11 cellular contexts compared by ENCODE assay signal in the genomic region with DNA sequence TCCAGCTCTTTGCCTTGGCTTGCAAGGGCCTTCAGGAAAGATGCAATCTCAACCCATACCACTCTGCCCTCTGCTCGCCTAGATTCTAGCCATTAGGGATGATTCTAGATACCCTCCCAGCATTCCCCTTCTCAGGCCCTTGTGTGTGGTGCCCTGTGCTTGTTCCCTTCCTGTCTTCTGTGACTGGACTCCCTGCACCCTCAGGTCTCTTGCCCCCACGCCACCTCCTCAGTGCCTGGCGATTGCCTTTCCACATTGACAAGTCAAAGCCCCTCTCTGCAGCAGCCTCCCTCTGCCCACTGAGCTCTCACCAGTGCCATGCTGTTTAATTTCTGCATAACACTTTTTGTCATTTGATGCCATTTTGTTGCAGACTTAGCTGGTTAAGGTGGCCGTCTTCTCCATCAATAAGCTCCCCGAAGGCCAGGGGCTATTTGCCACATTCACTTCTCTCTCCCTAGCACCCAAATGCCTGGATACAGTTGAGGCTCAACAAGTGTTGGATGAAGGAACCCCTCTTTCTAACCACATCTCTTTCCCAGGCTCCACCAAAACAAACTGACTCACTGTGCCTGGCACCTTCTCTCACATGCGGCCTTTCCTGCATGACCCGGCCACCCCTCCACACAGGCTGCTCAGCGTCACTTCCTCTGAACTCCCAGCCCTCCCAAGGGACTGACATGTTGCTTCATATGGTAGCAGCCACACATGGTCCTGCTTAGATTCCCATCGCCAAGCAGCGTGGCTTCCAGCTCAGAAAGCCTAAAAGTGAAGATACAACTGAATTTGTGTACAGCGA. TPM values are rescaled to one million over a fixed set of nuclear protein-coding genes. Genes with fewer than 3 reads are reported as not detected.
DNase-seq lines count a peak whose midpoint lies in the region; ATAC-seq and TF ChIP-seq lines count a peak whose summit lies in the region.
"Had no signal": no experiment of that assay in that cellular context is flagged by ENCODE, and none has a peak within 500 bp of the region (broad histone marks: within the 10 kb centered on the region; RNA-seq: fewer than 3 reads in every experiment).

No MANE protein-coding gene starts in this region.

- no peaks in the 10 kb centered on the region for H3K36me3 ChIP-seq in Loucy (ENCODE audit: insufficient read depth, low read length)
- H3K36me3 ChIP-seq in colonic mucosa: no peaks in the 10 kb centered on the region

- no peak overlapping the region for H3K4me3 Mint-ChIP-seq in naive B cell

- no peak for TF ChIP-seq CTCF in Loucy (conservative IDR thresholded peaks at IDR 0.05; ENCODE audit: low read length)
- no peak for TF ChIP-seq CTCF in coronary artery (IDR thresholded peaks at IDR 0.05)
- TF ChIP-seq CTCF in colonic mucosa (IDR thresholded peaks at IDR 0.05): no peak

- H4K20me1 ChIP-seq in Loucy (ENCODE audit: insufficient read depth, low read length, poor library complexity, severe bottlenecking): no peaks in the 10 kb centered on the region

- H3K79me2 ChIP-seq in Loucy (ENCODE audit: insufficient read depth, low read length): no peaks in the 10 kb centered on the region

- peak; percentile 16 to 21 for ATAC-seq in naive B cell (ENCODE audit: low read depth in 2 of 2)

- no peaks in the 10 kb centered on the region for H3K36me3 Mint-ChIP-seq in naive B cell

- no peaks in the 10 kb centered on the region; the same call in 1 of the 2 replicates for H3F3A ChIP-seq in Loucy (ENCODE audit: low read depth)

- DNase-seq in EL (peak; percentile 69), coronary artery (ENCODE audit: low spot score) (peak; percentile 69), naive B cell (peak; percentile 39), colonic mucosa (no peak), epidermal melanocyte (ENCODE audit: insufficient read length, low spot score) (no peak)
- DNase-seq in activated CD4-positive, alpha-beta T cell treated with anti-CD3 and anti-CD28 coated beads, Interleukin-2, amount 50 U/mL, for 1 hour: no peak
- DNase-seq in stimulated activated CD4-positive, alpha-beta T cell treated with anti-CD3 and anti-CD28 coated beads, Interleukin-4, amount 100 ng/mL, for 4 hours: no peak
- DNase-seq: DMS 273 treated with DMSO at 0.1 percent for 48 hours, NCI-H446 treated with DMSO at 0.1 percent for 48 hours, SK-N-SH had no signal

- H3K27ac ChIP-seq in coronary artery (no peak overlapping the region), colonic mucosa (no peak overlapping the region)

- intact Hi-C loops in colonic mucosa (cut with DNase I): loop anchor here (10.0 kb wide), 1 partner anchor 190 kb away; the partner anchor contains the start of gene BMP6

- H3K9me3 Mint-ChIP-seq in naive B cell: no peaks in the 10 kb centered on the region

- no peaks in the 10 kb centered on the region for H3K27me3 Mint-ChIP-seq in naive B cell

- H3K4me1 Mint-ChIP-seq in naive B cell: peaks cover 0 to 19% (median 18%) of the 10 kb centered on the region in 3 donors

- H3K4me1 ChIP-seq in Loucy (ENCODE audit: insufficient read depth, low read length, poor library complexity, severe bottlenecking) (peaks cover 12% of the 10 kb centered on the region), colonic mucosa (no peaks in the 10 kb centered on the region)

- H3K4me3 ChIP-seq in Loucy (ENCODE audit: low read length, poor library complexity, severe bottlenecking) (no peak overlapping the region), coronary artery (no peak overlapping the region), colonic mucosa (no peak overlapping the region)

- H3K9me3 ChIP-seq in Loucy (ENCODE audit: insufficient read depth, low read depth, low read length) (no peaks in the 10 kb centered on the region), colonic mucosa (no peaks in the 10 kb centered on the region)
- H3K9me3 ChIP-seq: SK-N-SH had no signal

- no peak overlapping the region for H3K27ac Mint-ChIP-seq in naive B cell

- H2AFZ ChIP-seq in Loucy (ENCODE audit: low read length): peak overlapping the region; percentile 21; the same call in 1 of the 2 replicates

- H3K4me2 ChIP-seq in Loucy (ENCODE audit: low read depth, low read length, poor library complexity, severe bottlenecking): no peak overlapping the region
- H3K4me2 ChIP-seq: SK-N-SH had no signal

- no peak overlapping the region for H3K9ac ChIP-seq in Loucy (ENCODE audit: low read depth, low read length, poor library complexity, severe bottlenecking)
- no peak overlapping the region for H3K9ac ChIP-seq in colonic mucosa (ENCODE audit: low read depth in 2 of 2, low read length in 2 of 2)
- H3K9ac ChIP-seq: SK-N-SH had no signal

- H3K9me2 ChIP-seq in Loucy (replicated peaks; ENCODE audit: low read depth, low read length): no peaks in the 10 kb centered on the region
- H3K9me2 ChIP-seq: SK-N-SH had no signal

- H3K27me3 ChIP-seq in Loucy (ENCODE audit: insufficient read depth, low read length, poor library complexity, severe bottlenecking) (no peaks in the 10 kb centered on the region), colonic mucosa (no peaks in the 10 kb centered on the region)

RNA-seq across cellular contexts. Expression of gene TXNDC5, which starts 4.6 kb away (rescaled TPM):
- polyA plus RNA-seq in naive B cell (ENCODE audit: low read depth in 6 of 6): 100 to 1,000 TPM in 5 of 6 donors, 10 to 100 TPM in 1; 82.1 to 258 (median 205) TPM
- total RNA-seq in colonic mucosa: 100 to 1,000 TPM in 1 of 2 donors, 10 to 100 TPM in 1; 82.2 to 126 TPM

Comparison
In these comparisons a context has a peak if more than half of its experiments do, and no peak if none do; other contexts are left out.
1. DNase-seq: peak in EL (single experiment), coronary artery (single experiment) and naive B cell (single experiment); none in colonic mucosa (single experiment), activated CD4-positive, alpha-beta T cell treated with anti-CD3 and anti-CD28 coated beads, Interleukin-2, amount 50 U/mL, for 1 hour (single experiment), stimulated activated CD4-positive, alpha-beta T cell treated with anti-CD3 and anti-CD28 coated beads, Interleukin-4, amount 100 ng/mL, for 4 hours (0 of 2) and epidermal melanocyte (single experiment).